In the genomic region with DNA sequence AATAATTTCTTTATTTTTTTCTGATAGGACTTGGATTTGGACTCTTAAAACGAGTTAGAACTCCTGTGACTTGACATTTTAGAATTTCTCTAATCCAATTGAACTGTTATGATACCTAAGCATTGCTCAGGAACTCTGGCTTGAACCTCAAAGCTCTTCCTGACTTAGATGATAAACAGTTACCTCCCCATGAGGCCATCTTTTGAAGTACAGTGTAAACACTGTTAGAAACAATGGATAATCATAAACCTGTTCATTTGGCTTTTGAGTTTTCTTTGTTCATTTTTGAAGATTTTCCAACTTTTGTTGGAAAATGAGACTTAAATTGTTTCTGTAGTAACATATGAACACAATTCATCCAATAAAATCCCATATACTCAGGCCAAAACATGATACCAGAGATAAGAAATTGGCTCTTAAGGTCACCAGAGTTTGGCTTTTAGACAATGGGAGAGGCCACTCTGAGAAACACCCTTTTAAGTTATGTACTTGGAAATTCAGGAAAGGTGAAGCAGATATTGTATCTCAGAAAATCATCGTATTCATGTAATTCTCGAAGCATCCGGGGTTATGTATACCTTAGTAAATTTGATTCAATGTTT, we compare ENCODE assay signal across 21 cellular contexts. TPM values are rescaled to one million over a fixed set of nuclear protein-coding genes. Genes with fewer than 3 reads are reported as not detected.
A peak's percentile ranks its signal among the peaks of the same experiment; 100 is the strongest.
DNase-seq lines count a peak whose midpoint lies in the region; ATAC-seq, FAIRE-seq and TF ChIP-seq lines count a peak whose summit lies in the region.
"Had no signal": no experiment of that assay in that cellular context is flagged by ENCODE, and none has a peak within 500 bp of the region (broad histone marks: within the 10 kb centered on the region; RNA-seq: fewer than 3 reads in every experiment).

No MANE protein-coding gene starts in this region.

- H3K9me3 ChIP-seq in HepG2 (ENCODE audit: low read length) (no peaks in the 10 kb centered on the region), right lobe of liver (no peaks in the 10 kb centered on the region), PC-9 (ENCODE audit: insufficient read depth, low read depth) (no peaks in the 10 kb centered on the region; the same call in 1 of the 2 replicates)
- H3K9me3 ChIP-seq: BLaER1 treated with 17β-estradiol and CSF1 and Interleukin-3, amounts not matched to agents 10 nM and 100 nM had no signal

- H3K4me2 ChIP-seq in HepG2 (ENCODE audit: low read depth, low read length) = no peak overlapping the region
- H3K4me2 ChIP-seq in PC-9 = no peak overlapping the region
- H3K4me2 ChIP-seq: BLaER1 treated with 17β-estradiol and CSF1 and Interleukin-3, amounts not matched to agents 10 nM and 100 nM had no signal

- 54% methylated on average over 4 of the region's 4 CpGs for WGBS in HepG2 (ENCODE audit: low lambda C conversion rate)
- WGBS in right lobe of liver (ENCODE audit: insufficient coverage, low coverage, low lambda C conversion rate, missing lambda C conversion rate) = 83% methylated on average over 4 of the region's 4 CpGs

- no peak overlapping the region for H3K4me3 ChIP-seq in HepG2 (replicated peaks in 1 of 3; ENCODE audit: insufficient read depth in 1 of 3, low read depth in 2 of 3, low read length in 3 of 3)
- H3K4me3 ChIP-seq in right lobe of liver = no peak overlapping the region
- no peak overlapping the region for H3K4me3 ChIP-seq in PC-9
- H3K4me3 ChIP-seq: BLaER1 treated with 17β-estradiol and CSF1 and Interleukin-3, amounts not matched to agents 10 nM and 100 nM had no signal

- H3K4me1 ChIP-seq in HepG2 (ENCODE audit: insufficient read depth, low read length) = peaks cover 8% of the 10 kb centered on the region
- no peaks in the 10 kb centered on the region for H3K4me1 ChIP-seq in right lobe of liver
- no peaks in the 10 kb centered on the region for H3K4me1 ChIP-seq in PC-9 (replicated peaks; ENCODE audit: insufficient read depth)
- H3K4me1 ChIP-seq: BLaER1 treated with 17β-estradiol and CSF1 and Interleukin-3, amounts not matched to agents 10 nM and 100 nM had no signal

- TF ChIP-seq POLR2A in HepG2 (IDR thresholded peaks at IDR 0.05; ENCODE audit: insufficient read depth in 1 of 2, low read depth in 2 of 2, low read length in 2 of 2) = no peak
- no peak for TF ChIP-seq POLR2A in right lobe of liver (IDR thresholded peaks at IDR 0.05)

- ATAC-seq in HepG2 (peak; percentile 57; the same call in 2 of the 3 replicates), right lobe of liver (no peak), HG02870 (IDR thresholded peaks at IDR 0.05; ENCODE audit: unreplicated experiment) (no peak)

- H2AFZ ChIP-seq in HepG2 (ENCODE audit: low read length) (no peak overlapping the region), PC-9 (peak overlapping the region; percentile 60; the same call in 1 of the 2 replicates)

- POLR2A ChIA-PET in HepG2 (lab: Yijun Ruan, JAX) (no interaction called here), PC-9 (lab: Charles Lee; ENCODE audit: unreplicated experiment) (no interaction called here)

- BruUV-seq in HepG2 (replicated peaks; lab: Mats Ljungman, UMichigan) (no TSS peak), PC-9 (replicated peaks; lab: Mats Ljungman, UMichigan) (no TSS peak)

- no peaks in the 10 kb centered on the region for H3F3A ChIP-seq in PC-9 (ENCODE audit: insufficient read depth, low read depth)

- H3K27ac ChIP-seq in HepG2 (ENCODE audit: extremely low read length, insufficient read depth, low read length) (no peak overlapping the region), right lobe of liver (no peak overlapping the region), PC-9 (no peak overlapping the region)
- H3K27ac ChIP-seq: BLaER1 treated with 17β-estradiol and CSF1 and Interleukin-3, amounts not matched to agents 10 nM and 100 nM had no signal

- no peak for FAIRE-seq in HepG2 (lab: Jason Lieb, UNC)
- FAIRE-seq: GM12892, GM19239, HTR-8/SVneo had no signal

- TF ChIP-seq RAD21 in HepG2 (CRISPR knock-in tag; IDR thresholded peaks at IDR 0.05) = no peak

- no peak overlapping the region for H3K9ac ChIP-seq in HepG2 (ENCODE audit: insufficient read depth, low read depth, low read length)
- H3K9ac ChIP-seq: BLaER1 treated with 17β-estradiol and CSF1 and Interleukin-3, amounts not matched to agents 10 nM and 100 nM had no signal

- no peaks in the 10 kb centered on the region for H3K9me2 ChIP-seq in PC-9 (ENCODE audit: insufficient read depth)

- no peaks in the 10 kb centered on the region for H3K36me3 ChIP-seq in HepG2 (replicated peaks in 1 of 2; ENCODE audit: control insufficient read depth in 1 of 2, insufficient read depth in 2 of 2, low read length in 2 of 2)
- no peaks in the 10 kb centered on the region for H3K36me3 ChIP-seq in right lobe of liver
- H3K36me3 ChIP-seq in PC-9 (ENCODE audit: low read depth) = no peaks in the 10 kb centered on the region
- H3K36me3 ChIP-seq: BLaER1 treated with 17β-estradiol and CSF1 and Interleukin-3, amounts not matched to agents 10 nM and 100 nM had no signal

- TF ChIP-seq CTCF in HepG2 (CRISPR knock-in tag; IDR thresholded peaks at IDR 0.05) (no peak), right lobe of liver (IDR thresholded peaks at IDR 0.05) (no peak), PC-9 (conservative IDR thresholded peaks at IDR 0.05) (no peak)

- H3K79me2 ChIP-seq in HepG2 (ENCODE audit: insufficient read depth, low read length) (no peaks in the 10 kb centered on the region), PC-9 (ENCODE audit: low read depth) (no peaks in the 10 kb centered on the region)

- DNase-seq in NCI-H748 (lab: John Stamatoyannopoulos, UW; ENCODE audit: unreplicated experiment) (peak; percentile 12), NCI-H748 treated with DMSO at 0.1 percent for 48 hours (lab: John Stamatoyannopoulos, UW) (no peak), HepG2 (ENCODE audit: low spot score) (peak; percentile 8), right lobe of liver (no peak), PC-9 (no peak), pons (ENCODE audit: low spot score) (peak; percentile 24), NCI-H187 treated with DMSO at 0.1 percent for 48 hours (lab: John Stamatoyannopoulos, UW) (no peak)
- DNase-seq: ACHN; Calu3; CD4-positive, CD25-positive, alpha-beta regulatory T cell; DMS 273 treated with DMSO at 0.1 percent for 48 hours; DMS79 treated with DMSO at 0.1 percent for 48 hours; EL; GOT3; H9 had no signal

- intact Hi-C loops in HepG2 (cut with micrococcal nuclease; ENCODE audit: unreplicated experiment) (no loop called here), right lobe of liver (cut with DNase I) (no loop called here), PC-9 (cut with micrococcal nuclease; ENCODE audit: unreplicated experiment) (no loop called here)

- TF ChIP-seq EP300 in HepG2 (IDR thresholded peaks at IDR 0.05; ENCODE audit: low read depth in 2 of 2, low read length in 2 of 2) (no peak), HepG2 (CRISPR knock-in tag; IDR thresholded peaks at IDR 0.05; ENCODE audit: borderline replicate concordance) (no peak)

- CTCF ChIA-PET in HepG2 (lab: Yijun Ruan, JAX; ENCODE audit: low intra/inter-chr PET ratio, low total read pairs) (no interaction called here), PC-9 (lab: Charles Lee) (no interaction called here)

- H3K27me3 ChIP-seq in HepG2 (ENCODE audit: control insufficient read depth in 1 of 2, insufficient read depth in 2 of 2, low read length in 2 of 2) = no peaks in the 10 kb centered on the region
- H3K27me3 ChIP-seq in right lobe of liver = no peaks in the 10 kb centered on the region
- no peaks in the 10 kb centered on the region for H3K27me3 ChIP-seq in PC-9 (ENCODE audit: insufficient read depth, low read depth)
- H3K27me3 ChIP-seq: BLaER1 treated with 17β-estradiol and CSF1 and Interleukin-3, amounts not matched to agents 10 nM and 100 nM had no signal

- in situ Hi-C loops in HepG2 (cut with HindIII; ENCODE audit: extremely low pct_ligation_motif_present, low pct_unique_long_range_greater_than_20kb) = no loop called here

- no peaks in the 10 kb centered on the region for H4K20me1 ChIP-seq in HepG2 (ENCODE audit: insufficient read depth, low read length)
- H4K20me1 ChIP-seq in PC-9 (ENCODE audit: insufficient read depth) = no peaks in the 10 kb centered on the region
- H4K20me1 ChIP-seq: BLaER1 treated with 17β-estradiol and CSF1 and Interleukin-3, amounts not matched to agents 10 nM and 100 nM had no signal

RNA-seq across cellular contexts. Expression of gene RUNDC3B, which starts 59.6 kb away (rescaled TPM):
- total RNA-seq in HepG2 (2016; rRNA removed; fragmentation: Illumina TruSeq; extraction: Trizol) = 1.3 and 1.5 TPM in 2 replicates
- 0.26 and 0.40 TPM in 2 replicates for total RNA-seq in HepG2 (2016; cell fraction: cytosol; rRNA removed; fragmentation: Illumina TruSeq; extraction: Trizol; ENCODE audit: low read depth)
- total RNA-seq in HepG2 (2016; cell fraction: insoluble cytoplasmic fraction; rRNA removed; fragmentation: Illumina TruSeq; extraction: Trizol) = 0.67 and 1.2 TPM in 2 replicates
- 0.31 and 0.56 TPM in 2 replicates for total RNA-seq in HepG2 (2016; cell fraction: membrane; rRNA removed; fragmentation: Illumina TruSeq; extraction: Trizol)
- total RNA-seq in HepG2 (2016; cell fraction: nucleus; rRNA removed; fragmentation: Illumina TruSeq; extraction: Trizol) = 0.78 and 1.2 TPM in 2 replicates
- polyA plus RNA-seq in HepG2 (2011; rRNA removed) = 0.16 and 0.28 TPM in 2 replicates
- 0.11 and 0.15 TPM in 2 replicates for polyA plus RNA-seq in HepG2 (2011; cell fraction: cytosol; rRNA removed)
- 0.16 TPM in 1 of 2 replicates, not detected in the other for polyA plus RNA-seq in HepG2 (2011; cell fraction: nucleus; rRNA removed)
- 0.29 and 0.40 TPM in 2 replicates for polyA plus RNA-seq in HepG2 (2012)
- 0.03 and 0.09 TPM in 2 replicates for polyA plus RNA-seq in HepG2 (2016; cell fraction: cytosol; fragmentation: Illumina TruSeq; extraction: Trizol; ENCODE audit: low read depth)
- 0.87 and 1.9 TPM in 2 replicates for polyA plus RNA-seq in HepG2 (2016; cell fraction: insoluble cytoplasmic fraction; fragmentation: Illumina TruSeq; extraction: Trizol; ENCODE audit: low read depth)
- 0.31 and 0.34 TPM in 2 replicates for polyA plus RNA-seq in HepG2 (2016; cell fraction: membrane; fragmentation: Illumina TruSeq; extraction: Trizol; ENCODE audit: low read depth)
- 0.47 and 1.0 TPM in 2 replicates for polyA plus RNA-seq in HepG2 (2016; cell fraction: nucleus; fragmentation: Illumina TruSeq; extraction: Trizol; ENCODE audit: insufficient read depth, low read depth)
- 0.54 TPM in 1 of 2 replicates, not detected in the other for polyA minus RNA-seq in HepG2 (2011; rRNA and poly(A)+ RNA removed; ENCODE audit: low replicate concordance)
- polyA minus RNA-seq in HepG2 (2011; cell fraction: cytosol; rRNA and poly(A)+ RNA removed) = 0.53 and 0.99 TPM in 2 replicates
- 1.3 and 3.1 TPM in 2 replicates for polyA minus RNA-seq in HepG2 (2011; cell fraction: nucleus; rRNA and poly(A)+ RNA removed)
- total RNA-seq in right lobe of liver = 10 to 100 TPM in 2 of 6 experiments, 1 to 10 TPM in 4; 4.2 to 11.9 (median 7.3) TPM
- total RNA-seq in PC-9 (2021) = 0.20 TPM in 1 of 2 replicates, not detected in the other
- total RNA-seq: A172; CD4-positive, CD25-positive, alpha-beta regulatory T cell had no signal

Comparison
In these comparisons a context has a peak if more than half of its experiments do, and no peak if none do; other contexts are left out.
1. DNase-seq: peak in NCI-H748 (single experiment), HepG2 (single experiment) and pons (single experiment); none in NCI-H748 treated with DMSO at 0.1 percent for 48 hours (single experiment), right lobe of liver (0 of 3), PC-9 (0 of 2) and NCI-H187 treated with DMSO at 0.1 percent for 48 hours (single experiment).